In the genomic region with DNA sequence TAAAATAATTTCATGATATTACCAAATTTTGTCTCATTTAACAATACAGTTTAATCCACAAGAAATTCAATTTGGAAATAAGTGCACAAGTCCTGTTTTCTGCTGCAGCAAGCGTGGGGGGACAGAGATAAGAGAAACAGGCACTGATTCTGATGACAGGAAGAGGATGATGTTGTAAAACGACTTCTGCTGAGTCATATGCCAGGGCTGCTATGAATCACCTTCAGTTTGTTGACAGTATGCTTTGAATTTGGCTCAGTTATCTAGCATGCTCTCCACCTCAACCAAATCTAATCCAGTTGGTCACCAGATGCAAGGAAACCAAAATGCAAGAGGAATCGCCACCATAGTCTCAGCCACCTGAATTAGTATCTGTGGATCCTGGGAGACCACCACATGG, we compare ENCODE assay signal across 10 cellular contexts.
DNase-seq lines count a peak whose midpoint lies in the region; ATAC-seq and TF ChIP-seq lines count a peak whose summit lies in the region.
"Had no signal": no experiment of that assay in that cellular context is flagged by ENCODE, and none has a peak within 500 bp of the region (broad histone marks: within the 10 kb centered on the region; RNA-seq: fewer than 3 reads in every experiment).

No MANE protein-coding gene starts in this region.

- no peak overlapping the region for H2BK12ac ChIP-seq in mesenchymal stem cell (ENCODE audit: low read length in 2 of 2)

- H3K4me3 Mint-ChIP-seq in brain = no peak overlapping the region

- H3K9ac ChIP-seq in mesenchymal stem cell (ENCODE audit: low read length) = peak overlapping the region; percentile 28

- H3K27me3 ChIP-seq in mesenchymal stem cell (ENCODE audit: control insufficient read depth in 1 of 2, insufficient read depth in 1 of 2, low read length in 2 of 2) = no peaks in the 10 kb centered on the region

- H3K4me1 Mint-ChIP-seq in brain = peaks cover 53% of the 10 kb centered on the region

- DNase-seq in DMS153 (lab: John Stamatoyannopoulos, UW) = peak; percentile 83
- DNase-seq in LNCaP clone FGC (ENCODE audit: low read depth) = peak; percentile 44
- peak; percentile 82 for DNase-seq in mesenchymal stem cell
- DNase-seq in OCI-M2 (lab: John Stamatoyannopoulos, UW; ENCODE audit: unreplicated experiment) = no peak
- no peak for DNase-seq in NCI-H1417 treated with DMSO at 0.1 percent for 48 hours (lab: John Stamatoyannopoulos, UW)

- no peaks in the 10 kb centered on the region for H3K79me1 ChIP-seq in mesenchymal stem cell (replicated peaks; ENCODE audit: low read length, poor library complexity, severe bottlenecking)

- H3K27ac ChIP-seq in mesenchymal stem cell (ENCODE audit: low read length, poor library complexity, severe bottlenecking) = peak overlapping the region; percentile 59
- H3K27ac ChIP-seq: dorsolateral prefrontal cortex, VCaP had no signal

- no peak overlapping the region for H4K8ac ChIP-seq in mesenchymal stem cell (ENCODE audit: low read length)

- H4K91ac ChIP-seq in mesenchymal stem cell (ENCODE audit: low read length) = no peak overlapping the region

- ATAC-seq in HG03571 (IDR thresholded peaks at IDR 0.05; ENCODE audit: unreplicated experiment) (no peak), GM18502 (IDR thresholded peaks at IDR 0.05; ENCODE audit: poor library complexity, unreplicated experiment) (no peak)

- H3K27me3 Mint-ChIP-seq in brain = peaks cover 4% of the 10 kb centered on the region

- no peak overlapping the region for H2BK15ac ChIP-seq in mesenchymal stem cell (ENCODE audit: low read depth, poor library complexity, severe bottlenecking)

- peak overlapping the region; percentile 57 for H3K4me2 ChIP-seq in mesenchymal stem cell (ENCODE audit: low read length, poor library complexity, severe bottlenecking)

- H3K23ac ChIP-seq in mesenchymal stem cell (ENCODE audit: low read length in 2 of 2) = no peak overlapping the region

- H3K9me3 Mint-ChIP-seq in brain = peaks cover 3 to 39% (median 14%) of the 10 kb centered on the region in 5 experiments

- no peak overlapping the region for H2BK5ac ChIP-seq in mesenchymal stem cell (ENCODE audit: low read depth, low read length, poor library complexity, severe bottlenecking)

- H3K27ac Mint-ChIP-seq in brain = peak overlapping the region in 3 of 5 experiments; percentile 22 to 75 (median 66)

- whole genome bisulfite sequencing in mesenchymal stem cell = 0% methylated on average over 2 of the region's 3 CpGs

- no peaks in the 10 kb centered on the region for H3K9me3 ChIP-seq in mesenchymal stem cell (ENCODE audit: control insufficient read depth, low read length)

- no peaks in the 10 kb centered on the region for H3K36me3 Mint-ChIP-seq in brain

- peaks cover 1% of the 10 kb centered on the region for H3K4me1 ChIP-seq in mesenchymal stem cell (ENCODE audit: control insufficient read depth, insufficient read depth, low read depth, low read length)

- H3K36me3 ChIP-seq in mesenchymal stem cell (ENCODE audit: control insufficient read depth in 1 of 2, insufficient read depth in 2 of 2, low read depth in 1 of 2, low read length in 2 of 2) = no peaks in the 10 kb centered on the region

- H2BK120ac ChIP-seq in mesenchymal stem cell (ENCODE audit: low read depth, low read length) = no peak overlapping the region

- peak overlapping the region in 1 of 2 experiments; percentile 33 for H3K4ac ChIP-seq in mesenchymal stem cell (ENCODE audit: low read depth in 1 of 2, low read length in 2 of 2)

- no peak overlapping the region for H3K18ac ChIP-seq in mesenchymal stem cell (ENCODE audit: low read depth in 1 of 2, low read length in 2 of 2)

- no peak overlapping the region for H3K14ac ChIP-seq in mesenchymal stem cell (ENCODE audit: low read length in 2 of 2)

- TF ChIP-seq CTCF in LNCaP clone FGC (IDR thresholded peaks at IDR 0.05; ENCODE audit: control insufficient read depth, extremely low read depth, insufficient read depth) = no peak
- no peak for TF ChIP-seq CTCF in brain (conservative IDR thresholded peaks at IDR 0.05)

- no peak overlapping the region for H2AFZ ChIP-seq in mesenchymal stem cell (ENCODE audit: low read depth, low read length)

- H3K4me3 ChIP-seq in LNCaP clone FGC (ENCODE audit: low read depth, low read length) = no peak overlapping the region
- H3K4me3 ChIP-seq in mesenchymal stem cell (ENCODE audit: insufficient read depth in 1 of 2, low read depth in 1 of 2, low read length in 2 of 2) = peak overlapping the region in 1 of 2 experiments; percentile 45
- H3K4me3 ChIP-seq: dorsolateral prefrontal cortex had no signal

- no peak overlapping the region for H2AK5ac ChIP-seq in mesenchymal stem cell (ENCODE audit: low read length, severe bottlenecking)

Comparison
In these comparisons a context has a peak if more than half of its experiments do, and no peak if none do; other contexts are left out.
1. DNase-seq: peak in DMS153 (single experiment), LNCaP clone FGC (single experiment) and mesenchymal stem cell (single experiment); none in OCI-M2 (single experiment) and NCI-H1417 treated with DMSO at 0.1 percent for 48 hours (single experiment).